Comparison of ENCODE assay signal across 15 cellular contexts in genomic region chr1:10631811-10632481, GRCh38.
DNase-seq lines count a peak whose midpoint lies in the region; ATAC-seq and TF ChIP-seq lines count a peak whose summit lies in the region.
"Had no signal": no experiment of that assay in that cellular context is flagged by ENCODE, and none has a peak within 500 bp of the region (broad histone marks: within the 10 kb centered on the region; RNA-seq: fewer than 3 reads in every experiment).

No MANE protein-coding gene starts in this region.

- CTCF ChIA-PET in RWPE1 (lab: Yijun Ruan, JAX): interaction anchor here (0.8 kb wide), 1 partner anchor 30 kb away, joined by 6 read pairs; no protein-coding TSS in a partner anchor

- H3K27ac ChIP-seq in RWPE1 (peak overlapping the region; percentile 99), iPS-18a (ENCODE audit: low read length) (no peak overlapping the region), spleen (no peak overlapping the region), foreskin keratinocyte (no peak overlapping the region)
- H3K27ac ChIP-seq: adrenal gland had no signal

- H3K27me3 ChIP-seq in iPS-18a (ENCODE audit: control insufficient read depth, insufficient read depth, low read length) (peaks cover 1% of the 10 kb centered on the region), spleen (replicated peaks in 1 of 7) (no peaks in the 10 kb centered on the region), foreskin keratinocyte (no peaks in the 10 kb centered on the region)
- H3K27me3 ChIP-seq: adrenal gland had no signal

- H3K4me3 ChIP-seq in iPS-18a (ENCODE audit: low read length) (peak overlapping the region; percentile 33), spleen (no peak overlapping the region)
- H3K4me3 ChIP-seq: adrenal gland, GM12878 had no signal

- H3K36me3 ChIP-seq in iPS-18a (ENCODE audit: control insufficient read depth, low read depth, low read length) (no peaks in the 10 kb centered on the region), spleen (peaks cover 0 to 68% (median 33%) of the 10 kb centered on the region in 6 donors)
- H3K36me3 ChIP-seq: adrenal gland had no signal

- no peak overlapping the region for H3K9ac ChIP-seq in iPS-18a (ENCODE audit: low read length)

- H3K9me3 ChIP-seq in iPS-18a (ENCODE audit: control insufficient read depth, low read depth, low read length) (no peaks in the 10 kb centered on the region), spleen (no peaks in the 10 kb centered on the region)
- H3K9me3 ChIP-seq: adrenal gland had no signal

- ATAC-seq in GM18498 (IDR thresholded peaks at IDR 0.05; ENCODE audit: unreplicated experiment) (no peak), foreskin keratinocyte (no peak), HG03378 (IDR thresholded peaks at IDR 0.05; ENCODE audit: unreplicated experiment) (no peak)
- ATAC-seq: GM12878 had no signal

- DNase-seq in ELF-1 (ENCODE audit: low read depth, low spot score) (peak; percentile 72), RWPE1 (ENCODE audit: low spot score) (no peak), spleen (peak; percentile 56), foreskin keratinocyte (no peak), NCI-H1417 (lab: John Stamatoyannopoulos, UW) (no peak)
- DNase-seq: activated CD4-positive, alpha-beta T cell treated with anti-CD3 and anti-CD28 coated beads for 4 hours; adrenal gland; CD4-positive, alpha-beta T cell; midbrain; NCI-H2081; trophoblast cell had no signal

- WGBS in spleen, 5 donors: 85 to 93% (median 90%) methylated on average over 11 to 13 of the region's 13 CpGs

- POLR2A ChIA-PET in RWPE1 (lab: Yijun Ruan, JAX; ENCODE audit: low non-redundant PET): no interaction called here

- no peak for TF ChIP-seq CTCF in RWPE1 (conservative IDR thresholded peaks at IDR 0.05; ENCODE audit: low read depth)
- no peak for TF ChIP-seq CTCF in spleen (IDR thresholded peaks at IDR 0.05 in 8 of 11, conservative IDR thresholded peaks at IDR 0.05 in 3 of 11)
- no peak for TF ChIP-seq CTCF in foreskin keratinocyte (conservative IDR thresholded peaks at IDR 0.05)

- peaks cover 24% of the 10 kb centered on the region for H3K4me1 ChIP-seq in iPS-18a (ENCODE audit: control insufficient read depth, low read depth, low read length)
- H3K4me1 ChIP-seq in spleen: peaks cover 0 to 8% (median 0%) of the 10 kb centered on the region in 6 donors
- H3K4me1 ChIP-seq in foreskin keratinocyte: peaks cover 10% of the 10 kb centered on the region
- H3K4me1 ChIP-seq: adrenal gland had no signal

- no peak for TF ChIP-seq POLR2A in spleen (IDR thresholded peaks at IDR 0.05)

- intact Hi-C loops in spleen (cut with DNase I; ENCODE audit: low total_unique reads): no loop called here

Comparison
In these comparisons a context has a peak if more than half of its experiments do, and no peak if none do; other contexts are left out.
1. DNase-seq: peak in ELF-1 (single experiment) and spleen (single experiment); none in RWPE1 (single experiment), foreskin keratinocyte (0 of 2) and NCI-H1417 (0 of 3).